ENCODE assay signal across 1 cellular context in the genomic region with DNA sequence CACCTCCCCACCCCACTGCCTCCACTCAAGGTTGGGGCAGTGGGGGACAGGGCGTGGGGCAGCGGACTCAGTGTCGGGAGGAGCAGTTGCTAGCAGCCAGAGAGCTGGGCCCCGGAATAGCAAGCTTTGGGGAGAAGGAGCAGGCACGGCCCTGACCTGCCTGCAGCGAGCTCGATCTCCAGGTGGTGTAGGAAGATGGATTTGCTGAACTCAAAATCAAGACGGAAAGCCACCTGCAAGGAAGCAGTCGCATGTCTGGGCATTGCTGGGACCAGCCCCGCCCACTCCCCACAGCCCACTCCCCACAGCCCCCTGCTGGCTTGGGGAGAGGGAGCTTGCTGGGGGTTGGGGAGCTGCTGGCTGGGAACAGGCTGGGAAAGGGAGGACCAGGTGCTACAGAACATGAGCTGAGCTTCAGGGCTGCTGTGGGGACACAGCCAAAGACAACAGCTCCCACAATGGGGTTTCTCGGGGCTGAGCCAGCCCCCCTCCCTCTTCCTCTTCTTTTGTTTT.
TF ChIP-seq lines count a peak whose summit lies in the region.

No MANE protein-coding gene starts in this region.

TF ChIP-seq in GM23338, 12 proteins besides CTCF, POLR2A, EP300 and RAD21 (continued from another document):
- TF ChIP-seq, protein P1, sequence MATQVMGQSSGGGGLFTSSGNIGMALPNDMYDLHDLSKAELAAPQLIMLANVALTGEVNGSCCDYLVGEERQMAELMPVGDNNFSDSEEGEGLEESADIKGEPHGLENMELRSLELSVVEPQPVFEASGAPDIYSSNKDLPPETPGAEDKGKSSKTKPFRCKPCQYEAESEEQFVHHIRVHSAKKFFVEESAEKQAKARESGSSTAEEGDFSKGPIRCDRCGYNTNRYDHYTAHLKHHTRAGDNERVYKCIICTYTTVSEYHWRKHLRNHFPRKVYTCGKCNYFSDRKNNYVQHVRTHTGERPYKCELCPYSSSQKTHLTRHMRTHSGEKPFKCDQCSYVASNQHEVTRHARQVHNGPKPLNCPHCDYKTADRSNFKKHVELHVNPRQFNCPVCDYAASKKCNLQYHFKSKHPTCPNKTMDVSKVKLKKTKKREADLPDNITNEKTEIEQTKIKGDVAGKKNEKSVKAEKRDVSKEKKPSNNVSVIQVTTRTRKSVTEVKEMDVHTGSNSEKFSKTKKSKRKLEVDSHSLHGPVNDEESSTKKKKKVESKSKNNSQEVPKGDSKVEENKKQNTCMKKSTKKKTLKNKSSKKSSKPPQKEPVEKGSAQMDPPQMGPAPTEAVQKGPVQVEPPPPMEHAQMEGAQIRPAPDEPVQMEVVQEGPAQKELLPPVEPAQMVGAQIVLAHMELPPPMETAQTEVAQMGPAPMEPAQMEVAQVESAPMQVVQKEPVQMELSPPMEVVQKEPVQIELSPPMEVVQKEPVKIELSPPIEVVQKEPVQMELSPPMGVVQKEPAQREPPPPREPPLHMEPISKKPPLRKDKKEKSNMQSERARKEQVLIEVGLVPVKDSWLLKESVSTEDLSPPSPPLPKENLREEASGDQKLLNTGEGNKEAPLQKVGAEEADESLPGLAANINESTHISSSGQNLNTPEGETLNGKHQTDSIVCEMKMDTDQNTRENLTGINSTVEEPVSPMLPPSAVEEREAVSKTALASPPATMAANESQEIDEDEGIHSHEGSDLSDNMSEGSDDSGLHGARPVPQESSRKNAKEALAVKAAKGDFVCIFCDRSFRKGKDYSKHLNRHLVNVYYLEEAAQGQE (IDR thresholded peaks at IDR 0.05; ENCODE audit: unreplicated experiment) = no peak
- TF ChIP-seq POLR2AphosphoS5 (IDR thresholded peaks at IDR 0.05; ENCODE audit: low read depth) (no peak), EZH2 (IDR thresholded peaks at IDR 0.05; ENCODE audit: low read depth, unreplicated experiment) (no peak), ZNF331 (CRISPR knock-in tag; IDR thresholded peaks at IDR 0.05; ENCODE audit: low read depth) (no peak), STAT1 (IDR thresholded peaks at IDR 0.05; ENCODE audit: unreplicated experiment) (no peak)
- TF ChIP-seq, protein P2, sequence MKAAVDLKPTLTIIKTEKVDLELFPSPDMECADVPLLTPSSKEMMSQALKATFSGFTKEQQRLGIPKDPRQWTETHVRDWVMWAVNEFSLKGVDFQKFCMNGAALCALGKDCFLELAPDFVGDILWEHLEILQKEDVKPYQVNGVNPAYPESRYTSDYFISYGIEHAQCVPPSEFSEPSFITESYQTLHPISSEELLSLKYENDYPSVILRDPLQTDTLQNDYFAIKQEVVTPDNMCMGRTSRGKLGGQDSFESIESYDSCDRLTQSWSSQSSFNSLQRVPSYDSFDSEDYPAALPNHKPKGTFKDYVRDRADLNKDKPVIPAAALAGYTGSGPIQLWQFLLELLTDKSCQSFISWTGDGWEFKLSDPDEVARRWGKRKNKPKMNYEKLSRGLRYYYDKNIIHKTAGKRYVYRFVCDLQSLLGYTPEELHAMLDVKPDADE (IDR thresholded peaks at IDR 0.05) = no peak
